ENCODE assay signal across 9 cellular contexts in genomic region chr15:74723754-74724334, GRCh38. TPM values are rescaled to one million over a fixed set of nuclear protein-coding genes. Genes with fewer than 3 reads are reported as not detected.
DNase-seq lines count a peak whose midpoint lies in the region; ATAC-seq, FAIRE-seq and TF ChIP-seq lines count a peak whose summit lies in the region.
"Had no signal": no experiment of that assay in that cellular context is flagged by ENCODE, and none has a peak within 500 bp of the region (broad histone marks: within the 10 kb centered on the region; RNA-seq: fewer than 3 reads in every experiment).

No MANE protein-coding gene starts in this region.

- peaks cover 0 to 16% of the 10 kb centered on the region in 2 donors for H3K27me3 ChIP-seq in breast epithelium
- no peaks in the 10 kb centered on the region for H3K27me3 ChIP-seq in adrenal gland

- H3K36me3 Mint-ChIP-seq in MCF 10A (ENCODE audit: insufficient read depth, unreplicated experiment), result no peaks in the 10 kb centered on the region
- H3K36me3 Mint-ChIP-seq in activated T-helper 2 cell treated with anti-CD3 and anti-CD28 coated beads, Interferon-gamma antibody, Interleukin-2, Interleukin-4, amounts not matched to agents 10 μg/mL and 5 μg/mL and 100 μg/mL, durations not matched to agents 14 hours and 24 hours and 36 hours (ENCODE audit: low read depth), result no peaks in the 10 kb centered on the region

- H3K4me3 ChIP-seq in breast epithelium, result no peak overlapping the region
- no peak overlapping the region for H3K4me3 ChIP-seq in adrenal gland
- H3K4me3 ChIP-seq in kidney (ENCODE audit: low read length in 2 of 2), result no peak overlapping the region

- peak; percentile 33 for FAIRE-seq in kidney (lab: Jason Lieb, UNC)

- TF ChIP-seq POLR2A in breast epithelium (IDR thresholded peaks at IDR 0.05) (no peak), adrenal gland (IDR thresholded peaks at IDR 0.05) (peak in 1 of 2 donors; percentile 19)

- DNase-seq in MCF 10A (ENCODE audit: unreplicated experiment), result peak; percentile 74
- DNase-seq in breast epithelium (ENCODE audit: low spot score in 2 of 2), result no peak
- DNase-seq in NCI-H2081 (lab: John Stamatoyannopoulos, UW), result peak; percentile 49 to 69
- peak in 4 of 7 donors; percentile 7 to 25 (median 18) for DNase-seq in adrenal gland
- no peak for DNase-seq in kidney
- no peak for DNase-seq in activated T-helper 2 cell treated with anti-CD3 and anti-CD28 coated beads, Interferon-gamma antibody, Interleukin-2, Interleukin-4, amounts not matched to agents 10 μg/mL and 5 μg/mL and 100 μg/mL, durations not matched to agents 14 hours and 24 hours and 36 hours (ENCODE audit: low spot score)
- no peak for DNase-seq in amniotic stem cell (lab: John Stamatoyannopoulos, UW)

- CTCF ChIA-PET in MCF 10A (lab: Yijun Ruan, JAX), result interaction anchor here (0.7 to 2.0 kb wide), 3 partner anchors 21 to 113 kb away, joined by 3 to 6 read pairs (median 5); no protein-coding TSS in a partner anchor

- no peaks in the 10 kb centered on the region for H3K36me3 ChIP-seq in breast epithelium
- no peaks in the 10 kb centered on the region for H3K36me3 ChIP-seq in adrenal gland (replicated peaks in 1 of 2)
- no peaks in the 10 kb centered on the region for H3K36me3 ChIP-seq in kidney (ENCODE audit: control insufficient read depth in 1 of 2, insufficient read depth in 2 of 2, low read length in 2 of 2)

- intact Hi-C loops in MCF 10A (cut with micrococcal nuclease) (no loop called here), breast epithelium (cut with DNase I; ENCODE audit: low total_unique reads) (no loop called here), adrenal gland (cut with DNase I) (no loop called here), kidney (cut with DNase I) (no loop called here)
- intact Hi-C loops in activated T-helper 2 cell treated with anti-CD3 and anti-CD28 coated beads, Interferon-gamma antibody, Interleukin-2, Interleukin-4, amounts not matched to agents 10 μg/mL and 5 μg/mL and 100 μg/mL, durations not matched to agents 14 hours and 24 hours and 36 hours (cut with micrococcal nuclease), result no loop called here

- POLR2A ChIA-PET in MCF 10A (lab: Yijun Ruan, JAX), result interaction anchor here (0.6 to 1.5 kb wide), 7 partner anchors 10 to 815 kb away, joined by 3 to 6 read pairs (median 3); partner anchors contain the start of gene CLK3

- no peaks in the 10 kb centered on the region for H3K4me1 Mint-ChIP-seq in MCF 10A (ENCODE audit: insufficient read depth, unreplicated experiment)
- H3K4me1 Mint-ChIP-seq in activated T-helper 2 cell treated with anti-CD3 and anti-CD28 coated beads, Interferon-gamma antibody, Interleukin-2, Interleukin-4, amounts not matched to agents 10 μg/mL and 5 μg/mL and 100 μg/mL, durations not matched to agents 14 hours and 24 hours and 36 hours (ENCODE audit: low read depth), result peaks cover 9% of the 10 kb centered on the region

- 80 to 93% (median 90%) methylated on average over 1 of the region's 1 CpG for WGBS in adrenal gland, 4 donors

- H3K27ac Mint-ChIP-seq in MCF 10A (ENCODE audit: low read depth, unreplicated experiment), result no peak overlapping the region
- H3K27ac Mint-ChIP-seq in activated T-helper 2 cell treated with anti-CD3 and anti-CD28 coated beads, Interferon-gamma antibody, Interleukin-2, Interleukin-4, amounts not matched to agents 10 μg/mL and 5 μg/mL and 100 μg/mL, durations not matched to agents 14 hours and 24 hours and 36 hours, result no peak overlapping the region

- H3K4me1 ChIP-seq in breast epithelium (no peaks in the 10 kb centered on the region), adrenal gland (replicated peaks in 1 of 2) (peaks cover 0 to 14% of the 10 kb centered on the region in 2 donors), kidney (ENCODE audit: control insufficient read depth in 1 of 2, insufficient read depth in 1 of 2, low read depth in 1 of 2, low read length in 2 of 2) (peaks cover 0 to 4% of the 10 kb centered on the region in 2 donors)

- TF ChIP-seq CTCF in MCF 10A (IDR thresholded peaks at IDR 0.05; ENCODE audit: unreplicated experiment) (no peak), breast epithelium (IDR thresholded peaks at IDR 0.05) (no peak), adrenal gland (IDR thresholded peaks at IDR 0.05) (no peak), kidney (IDR thresholded peaks at IDR 0.05; ENCODE audit: borderline replicate concordance, extremely low read depth, insufficient read depth) (no peak)

- no peaks in the 10 kb centered on the region for H3K27me3 Mint-ChIP-seq in MCF 10A (ENCODE audit: insufficient read depth, unreplicated experiment)
- H3K27me3 Mint-ChIP-seq in activated T-helper 2 cell treated with anti-CD3 and anti-CD28 coated beads, Interferon-gamma antibody, Interleukin-2, Interleukin-4, amounts not matched to agents 10 μg/mL and 5 μg/mL and 100 μg/mL, durations not matched to agents 14 hours and 24 hours and 36 hours (ENCODE audit: low read depth), result peaks cover 13% of the 10 kb centered on the region

- H3K9me3 ChIP-seq in breast epithelium, result no peaks in the 10 kb centered on the region
- H3K9me3 ChIP-seq in adrenal gland (replicated peaks in 1 of 3), result no peaks in the 10 kb centered on the region
- no peaks in the 10 kb centered on the region for H3K9me3 ChIP-seq in kidney (ENCODE audit: control insufficient read depth in 1 of 2, low read length in 2 of 2)

- no peaks in the 10 kb centered on the region for H3K9me3 Mint-ChIP-seq in MCF 10A (ENCODE audit: unreplicated experiment)
- no peaks in the 10 kb centered on the region for H3K9me3 Mint-ChIP-seq in activated T-helper 2 cell treated with anti-CD3 and anti-CD28 coated beads, Interferon-gamma antibody, Interleukin-2, Interleukin-4, amounts not matched to agents 10 μg/mL and 5 μg/mL and 100 μg/mL, durations not matched to agents 14 hours and 24 hours and 36 hours

- H3K9ac ChIP-seq in kidney (ENCODE audit: low read length in 2 of 2), result no peak overlapping the region

- H3K4me3 Mint-ChIP-seq in MCF 10A (ENCODE audit: unreplicated experiment), result no peak overlapping the region
- no peak overlapping the region for H3K4me3 Mint-ChIP-seq in activated T-helper 2 cell treated with anti-CD3 and anti-CD28 coated beads, Interferon-gamma antibody, Interleukin-2, Interleukin-4, amounts not matched to agents 10 μg/mL and 5 μg/mL and 100 μg/mL, durations not matched to agents 14 hours and 24 hours and 36 hours (ENCODE audit: low read depth)

- BruUV-seq in MCF 10A (replicated peaks; lab: Mats Ljungman, UMichigan), result no TSS peak

- H3K27ac ChIP-seq in breast epithelium (no peak overlapping the region), adrenal gland (no peak overlapping the region), kidney (ENCODE audit: low read depth in 2 of 2, low read length in 2 of 2) (no peak overlapping the region)

- no peak for ATAC-seq in HG02852 (IDR thresholded peaks at IDR 0.05; ENCODE audit: unreplicated experiment)

RNA-seq across cellular contexts. Expression of gene CYP1A1, which starts 1.5 kb away (rescaled TPM):
- total RNA-seq in MCF 10A (2022) (not detected in 2 replicates), breast epithelium (10 to 100 TPM in 1 of 3 donors, 1 to 10 TPM in 1, under 1 TPM in 1; 0.80 to 32.1 (median 4.8) TPM), adrenal gland (under 1 TPM in 1 of 8 donors, not detected in 7; 0.96 TPM), kidney (0.13 TPM)
- polyA plus RNA-seq in adrenal gland (1 to 10 TPM in 1 of 3 donors, not detected in 2; 2.2 TPM), kidney (ENCODE audit: insufficient read depth, low read depth, low replicate concordance) (0.26 TPM)
- total RNA-seq in activated T-helper 2 cell treated with anti-CD3 and anti-CD28 coated beads, Interferon-gamma antibody, Interleukin-2, Interleukin-4, amounts not matched to agents 10 μg/mL and 5 μg/mL and 100 μg/mL, durations not matched to agents 14 hours and 24 hours and 36 hours, result 0.37 and 0.48 TPM in 2 replicates

RNA-seq across cellular contexts. Expression of gene CYP1A2, which starts 24.8 kb away (rescaled TPM):
- not detected in 2 replicates for total RNA-seq in MCF 10A (2022)
- not detected for total RNA-seq in breast epithelium
- total RNA-seq in adrenal gland, result not detected
- not detected for polyA plus RNA-seq in adrenal gland
- total RNA-seq in kidney, result not detected
- not detected for polyA plus RNA-seq in kidney (ENCODE audit: insufficient read depth, low read depth, low replicate concordance)
- total RNA-seq in activated T-helper 2 cell treated with anti-CD3 and anti-CD28 coated beads, Interferon-gamma antibody, Interleukin-2, Interleukin-4, amounts not matched to agents 10 μg/mL and 5 μg/mL and 100 μg/mL, durations not matched to agents 14 hours and 24 hours and 36 hours, result not detected in 2 replicates
- total RNA-seq: activated CD8-positive, alpha-beta memory T cell treated with anti-CD3 and anti-CD28 coated beads for 36 hours had no signal

RNA-seq across cellular contexts. Expression of gene EDC3, which starts 28.0 kb away (rescaled TPM):
- total RNA-seq in MCF 10A (2022), result 42.8 and 53.3 TPM in 2 replicates
- 10 to 100 TPM; 13.8 to 21.7 (median 20.3) TPM for total RNA-seq in breast epithelium
- 10 to 100 TPM in 4 of 8 donors, 1 to 10 TPM in 4; 3.9 to 25.3 (median 13.9) TPM for total RNA-seq in adrenal gland
- 10 to 100 TPM; 13.6 to 18.9 (median 18.6) TPM for polyA plus RNA-seq in adrenal gland
- 27.7 TPM for total RNA-seq in kidney
- polyA plus RNA-seq in kidney (ENCODE audit: insufficient read depth, low read depth, low replicate concordance), result 11.5 TPM
- total RNA-seq in activated T-helper 2 cell treated with anti-CD3 and anti-CD28 coated beads, Interferon-gamma antibody, Interleukin-2, Interleukin-4, amounts not matched to agents 10 μg/mL and 5 μg/mL and 100 μg/mL, durations not matched to agents 14 hours and 24 hours and 36 hours, result 49.3 and 54.8 TPM in 2 replicates

RNA-seq across cellular contexts. Expression of gene CSK, which starts 58.0 kb away (rescaled TPM):
- total RNA-seq in MCF 10A (2022) (50.4 and 65.3 TPM in 2 replicates), breast epithelium (10 to 100 TPM; 18.7 to 26.2 (median 18.7) TPM), adrenal gland (10 to 100 TPM; 13.8 to 59.4 (median 30.1) TPM), kidney (58.8 TPM)
- polyA plus RNA-seq in adrenal gland (10 to 100 TPM; 20.5 to 46.4 (median 25.8) TPM), kidney (ENCODE audit: insufficient read depth, low read depth, low replicate concordance) (18.9 TPM)
- total RNA-seq in activated T-helper 2 cell treated with anti-CD3 and anti-CD28 coated beads, Interferon-gamma antibody, Interleukin-2, Interleukin-4, amounts not matched to agents 10 μg/mL and 5 μg/mL and 100 μg/mL, durations not matched to agents 14 hours and 24 hours and 36 hours, result 261 and 266 TPM in 2 replicates

Comparison
In these comparisons a context has a peak if more than half of its experiments do, and no peak if none do; other contexts are left out.
1. DNase-seq: peak in MCF 10A (single experiment), NCI-H2081 (2 of 2) and adrenal gland (4 of 7); none in breast epithelium (0 of 2), kidney (single experiment), activated T-helper 2 cell treated with anti-CD3 and anti-CD28 coated beads, Interferon-gamma antibody, Interleukin-2, Interleukin-4, amounts not matched to agents 10 μg/mL and 5 μg/mL and 100 μg/mL, durations not matched to agents 14 hours and 24 hours and 36 hours (single experiment) and amniotic stem cell (single experiment).